8 cellular contexts compared by ENCODE assay signal in genomic region chr10:22340362-22341189, GRCh38. TPM values are rescaled to one million over a fixed set of nuclear protein-coding genes. Genes with fewer than 3 reads are reported as not detected.
DNase-seq lines count a peak whose midpoint lies in the region; ATAC-seq and TF ChIP-seq lines count a peak whose summit lies in the region.

No MANE protein-coding gene starts in this region.

- no peaks in the 10 kb centered on the region for H3K36me3 ChIP-seq in A673 (ENCODE audit: insufficient read depth, low read length, poor library complexity, severe bottlenecking)
- no peaks in the 10 kb centered on the region for H3K36me3 ChIP-seq in ectodermal cell (ENCODE audit: control insufficient read depth, insufficient read depth, low read length)

- intact Hi-C loops in A673 (cut with micrococcal nuclease; ENCODE audit: unreplicated experiment) (loop anchor here (10.0 kb wide), 1 partner anchor 644 kb away; no protein-coding TSS in a partner anchor), lower leg skin (cut with DNase I; ENCODE audit: low total_unique reads) (no loop called here)

- peaks cover 78% of the 10 kb centered on the region for H3K27me3 ChIP-seq in A673 (replicated peaks; ENCODE audit: insufficient read depth, low read depth, low read length, poor library complexity)
- peaks cover 100% of the 10 kb centered on the region for H3K27me3 ChIP-seq in ectodermal cell (ENCODE audit: control insufficient read depth, insufficient read depth, low read length, poor library complexity, severe bottlenecking)

- TF ChIP-seq POLR2A in lower leg skin (IDR thresholded peaks at IDR 0.05): no peak

- 0% methylated on average over 96 of the region's 96 CpGs for WGBS in ectodermal cell, 2 experiments
- 0 to 1% methylated on average over 29 to 46 of the region's 96 CpGs for WGBS in lower leg skin, 2 donors

- peaks cover 22% of the 10 kb centered on the region for H3K4me1 ChIP-seq in A673 (ENCODE audit: insufficient read depth, low read length, poor library complexity, severe bottlenecking)
- H3K4me1 ChIP-seq in ectodermal cell (ENCODE audit: control insufficient read depth, insufficient read depth, low read length): peaks cover 18% of the 10 kb centered on the region

- ATAC-seq in HG02763 (IDR thresholded peaks at IDR 0.05; ENCODE audit: unreplicated experiment): peak; percentile 46
- peak; percentile 60 for ATAC-seq in stimulated activated naive CD8-positive, alpha-beta T cell treated with anti-CD3 and anti-CD28 coated beads, Interleukin-15, Interleukin-2, amounts not matched to agents 100 U/mL and 50 U/mL, for 24 hours

- POLR2A ChIA-PET in A673 (lab: Charles Lee; ENCODE audit: low non-redundant PET): interaction anchor here (0.6 kb wide), 2 partner anchors 77 to 367 kb away, joined by 3 to 13 read pairs; no protein-coding TSS in a partner anchor

- H3K9me3 ChIP-seq in A673 (ENCODE audit: low read depth, low read length, poor library complexity, severe bottlenecking): no peaks in the 10 kb centered on the region
- no peaks in the 10 kb centered on the region for H3K9me3 ChIP-seq in ectodermal cell (ENCODE audit: control insufficient read depth, low read length)

- CTCF ChIA-PET in A673 (lab: Charles Lee): no interaction called here

- H3K4me3 ChIP-seq in A673 (ENCODE audit: low read depth, low read length, poor library complexity, severe bottlenecking) (peak overlapping the region; percentile 73), GM12875 (ENCODE audit: low read depth, low read length) (peak overlapping the region; percentile 71), ectodermal cell (ENCODE audit: insufficient read depth, low read depth, low read length) (peak overlapping the region; percentile 64), lower leg skin (ENCODE audit: low read depth, poor library complexity, severe bottlenecking) (peak overlapping the region; percentile 81)

- no TSS peak for BruUV-seq in A673 (replicated peaks; lab: Mats Ljungman, UMichigan)

- DNase-seq in A673 (ENCODE audit: low spot score) (peak; percentile 90), NCI-H128 (lab: John Stamatoyannopoulos, UW; ENCODE audit: unreplicated experiment) (peak; percentile 66), lower leg skin (ENCODE audit: low spot score in 2 of 2) (peak; percentile 43 to 89)
- DNase-seq in activated CD4-positive, CD25-positive, alpha-beta regulatory T cell treated with anti-CD3 and anti-CD28 coated beads, Interleukin-2, amount 50 U/mL, for 72 hours: peak; percentile 69
- peak; percentile 69 for DNase-seq in stimulated activated naive CD8-positive, alpha-beta T cell treated with anti-CD3 and anti-CD28 coated beads, Interleukin-15, Interleukin-2, amounts not matched to agents 100 U/mL and 50 U/mL, for 24 hours

- TF ChIP-seq CTCF in A673 (conservative IDR thresholded peaks at IDR 0.05; ENCODE audit: low read depth, low read length) (no peak), GM12875 (IDR thresholded peaks at IDR 0.05; ENCODE audit: borderline replicate concordance, insufficient read depth, low read depth, low read length) (no peak), lower leg skin (IDR thresholded peaks at IDR 0.05) (no peak)

- peak overlapping the region; percentile 92 for H3K27ac ChIP-seq in A673 (ENCODE audit: low read depth, low read length, poor library complexity, severe bottlenecking)
- no peak overlapping the region for H3K27ac ChIP-seq in ectodermal cell (ENCODE audit: insufficient read depth, low read depth, low read length, poor library complexity, severe bottlenecking)

RNA-seq across cellular contexts. Expression of gene SPAG6, which starts 4.7 kb away (rescaled TPM):
- total RNA-seq in A673 (2021) (0.39 and 0.74 TPM in 2 replicates), lower leg skin (under 1 TPM in 2 of 4 donors, not detected in 2; 0.64 to 0.75 TPM)
- 2.5 TPM for polyA plus RNA-seq in ectodermal cell (2013, experiment 1 of 4)
- 3.5 TPM for polyA plus RNA-seq in ectodermal cell (2013, experiment 2 of 4)
- 2.4 TPM for polyA plus RNA-seq in ectodermal cell (2013, experiment 3 of 4)
- 3.4 TPM for polyA plus RNA-seq in ectodermal cell (2013, experiment 4 of 4)

RNA-seq across cellular contexts. Expression of gene BMI1, which starts 19.7 kb away (rescaled TPM):
- total RNA-seq in A673 (2021) (65.3 and 85.2 TPM in 2 replicates), lower leg skin (10 to 100 TPM; 16.7 to 37.6 (median 28.3) TPM)
- polyA plus RNA-seq in ectodermal cell (2013, experiment 1 of 4): 35.4 TPM
- polyA plus RNA-seq in ectodermal cell (2013, experiment 2 of 4): 35.2 TPM
- polyA plus RNA-seq in ectodermal cell (2013, experiment 3 of 4): 34.1 TPM
- polyA plus RNA-seq in ectodermal cell (2013, experiment 4 of 4): 40.3 TPM

RNA-seq across cellular contexts. Expression of gene COMMD3, which starts 24.4 kb away (rescaled TPM):
- total RNA-seq in A673 (2021): 66.0 and 72.6 TPM in 2 replicates
- 20.5 TPM for polyA plus RNA-seq in ectodermal cell (2013, experiment 1 of 4)
- polyA plus RNA-seq in ectodermal cell (2013, experiment 2 of 4): 22.0 TPM
- polyA plus RNA-seq in ectodermal cell (2013, experiment 3 of 4): 19.9 TPM
- polyA plus RNA-seq in ectodermal cell (2013, experiment 4 of 4): 23.6 TPM
- total RNA-seq in lower leg skin: 100 to 1,000 TPM in 1 of 4 donors, 10 to 100 TPM in 3; 34.5 to 113 (median 51.9) TPM
